1 cellular context compared by ENCODE assay signal in the genomic region with DNA sequence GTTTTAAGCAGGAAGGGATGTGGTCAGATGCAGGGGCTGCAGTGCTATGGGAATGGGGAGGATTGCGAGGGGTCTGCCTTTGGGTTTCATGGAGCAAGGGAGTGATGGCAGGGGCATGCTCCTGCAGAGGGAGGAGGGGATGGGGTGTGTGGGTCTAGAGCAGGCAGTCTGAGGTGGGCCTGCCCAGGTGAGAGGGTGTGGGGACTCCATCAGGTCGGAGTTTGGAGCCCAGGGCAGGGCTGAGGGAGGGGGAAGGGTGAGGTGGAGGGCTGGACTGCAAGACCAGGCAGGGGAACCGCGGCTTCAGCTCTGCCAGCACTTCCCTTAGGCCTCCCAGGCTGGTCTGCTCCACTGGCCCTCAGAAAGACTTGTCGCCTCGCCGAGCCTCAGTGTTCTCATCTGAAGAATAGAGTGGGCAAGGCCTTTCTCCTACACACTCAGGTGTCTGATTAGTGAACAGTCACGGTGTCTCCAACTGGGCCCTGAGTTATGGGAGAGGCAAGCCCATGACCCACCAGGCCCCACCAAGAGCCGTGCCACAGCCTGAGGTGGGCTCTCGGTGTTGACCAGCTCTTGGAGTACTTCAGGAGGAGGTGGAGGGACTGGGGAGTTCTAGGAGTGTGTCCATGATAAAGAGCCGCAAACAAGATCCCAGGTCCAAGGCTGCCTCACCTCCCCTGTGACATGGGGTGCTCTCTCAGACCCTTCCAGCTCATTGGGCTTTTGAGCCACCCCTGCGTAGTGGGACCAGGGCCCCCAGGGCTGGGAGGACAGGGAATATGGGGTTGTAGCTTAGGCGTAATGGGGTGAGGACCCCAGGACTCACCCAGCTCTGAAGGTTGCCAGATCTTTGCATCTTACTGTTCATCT.
TF ChIP-seq lines count a peak whose summit lies in the region.

No MANE protein-coding gene starts in this region.

TF ChIP-seq in HepG2, 621 proteins besides CTCF, POLR2A, EP300 and RAD21:
- TF ChIP-seq ZNF788 (CRISPR knock-in tag; IDR thresholded peaks at IDR 0.05; ENCODE audit: borderline replicate concordance) = no peak
TF ChIP-seq in HepG2: peak in this region for 0.
